ENCODE assay signal across 17 cellular contexts in the genomic region with DNA sequence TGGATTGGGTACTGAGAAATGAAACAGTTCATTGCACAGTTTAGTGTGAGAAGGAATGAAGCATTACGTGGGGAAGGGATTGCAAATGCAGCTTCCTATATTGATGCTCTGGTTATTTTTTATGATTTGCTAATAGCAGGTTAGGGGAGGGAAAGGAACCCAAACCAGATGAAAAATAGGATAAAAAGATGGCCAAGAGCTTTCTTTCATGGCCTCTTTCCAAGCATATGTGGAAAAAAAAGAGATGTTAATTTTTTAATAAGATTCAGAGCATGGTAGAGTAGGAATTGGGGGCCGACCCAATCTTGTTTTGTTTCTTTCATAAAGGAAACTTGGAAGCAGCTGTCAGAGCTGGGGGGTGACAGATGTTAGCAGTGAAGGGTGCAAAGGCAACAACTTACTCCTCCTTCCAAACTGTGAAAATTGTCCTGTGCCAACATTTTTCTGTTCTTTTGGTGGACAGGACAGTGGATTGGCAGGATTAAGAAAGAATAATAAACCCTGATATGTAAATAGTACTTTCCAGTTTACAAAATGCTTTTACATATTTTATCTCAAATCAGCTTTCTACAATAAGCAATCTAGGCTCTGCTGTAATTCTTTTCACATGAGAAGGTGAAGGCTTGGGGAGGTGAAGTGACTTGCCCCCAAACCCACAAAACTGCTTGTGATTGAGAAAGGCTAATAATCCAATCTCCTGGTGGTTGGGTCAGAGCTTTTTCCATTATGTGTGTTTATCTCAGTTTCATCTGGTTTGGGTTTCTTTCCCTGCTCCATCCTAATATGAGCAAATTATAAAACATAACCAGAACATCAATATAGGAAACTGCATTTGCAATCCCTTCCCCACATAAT.
A peak's percentile ranks its signal among the peaks of the same experiment; 100 is the strongest.
DNase-seq lines count a peak whose midpoint lies in the region; ATAC-seq and TF ChIP-seq lines count a peak whose summit lies in the region.
"Had no signal": no experiment of that assay in that cellular context is flagged by ENCODE, and none has a peak within 500 bp of the region (broad histone marks: within the 10 kb centered on the region; RNA-seq: fewer than 3 reads in every experiment).

No MANE protein-coding gene starts in this region.

- H3K4me3 ChIP-seq in esophagus squamous epithelium: no peak overlapping the region
- H3K4me3 ChIP-seq in sigmoid colon: no peak overlapping the region
- no peak overlapping the region for H3K4me3 ChIP-seq in dorsolateral prefrontal cortex
- H3K4me3 ChIP-seq: A549, GM23248 had no signal

- no peak for TF ChIP-seq EP300 in sigmoid colon (IDR thresholded peaks at IDR 0.05)

- no peaks in the 10 kb centered on the region for H3K9me3 ChIP-seq in esophagus squamous epithelium
- no peaks in the 10 kb centered on the region for H3K9me3 ChIP-seq in sigmoid colon
- H3K9me3 ChIP-seq: A549 had no signal

- H3K36me3 ChIP-seq in esophagus squamous epithelium (no peaks in the 10 kb centered on the region), sigmoid colon (no peaks in the 10 kb centered on the region)

- 54 to 74% methylated on average over 2 of the region's 2 CpGs for WGBS in esophagus squamous epithelium, 2 donors
- WGBS in sigmoid colon, 2 donors: 79 to 80% methylated on average over 2 of the region's 2 CpGs

- H3K4me1 ChIP-seq in esophagus squamous epithelium: peaks cover 0 to 17% (median 0%) of the 10 kb centered on the region in 3 donors
- H3K4me1 ChIP-seq in sigmoid colon: peaks cover 0 to 26% (median 22%) of the 10 kb centered on the region in 4 donors
- H3K4me1 ChIP-seq: A549 had no signal

- TF ChIP-seq CTCF in esophagus squamous epithelium (IDR thresholded peaks at IDR 0.05) (no peak), sigmoid colon (IDR thresholded peaks at IDR 0.05) (no peak), dorsolateral prefrontal cortex (IDR thresholded peaks at IDR 0.05 in 54 of 56, conservative IDR thresholded peaks at IDR 0.05 in 2 of 56; ENCODE audit: low read depth in 1 of 56, partially characterized antibody in 56 of 56) (no peak)

- ATAC-seq in HG02642 (IDR thresholded peaks at IDR 0.05; ENCODE audit: poor library complexity, unreplicated experiment): no peak
- ATAC-seq: A549 had no signal

- DNase-seq in DMS 273 (lab: John Stamatoyannopoulos, UW; ENCODE audit: unreplicated experiment) (peak; percentile 84), NCI-H2171 treated with DMSO at 0.1 percent for 48 hours (lab: John Stamatoyannopoulos, UW) (peak; percentile 51), esophagus squamous epithelium (lab: John Stamatoyannopoulos, UW) (no peak), sigmoid colon (no peak), dorsolateral prefrontal cortex (no peak), SHP77 treated with DMSO at 0.1 percent for 48 hours (lab: John Stamatoyannopoulos, UW) (no peak), middle frontal gyrus (ENCODE audit: extremely low spot score, low spot score) (no peak)
- DNase-seq: AML-193; CD4-positive, CD25-positive, alpha-beta regulatory T cell; DMS79; GDM1; GM23248; KBM-7; NCI-H1092; SIG-M5 had no signal

- peak overlapping the region in 3 of 4 donors; percentile 20 to 69 (median 38) for H3K27ac ChIP-seq in esophagus squamous epithelium
- peak overlapping the region in 3 of 4 donors; percentile 51 to 85 (median 67) for H3K27ac ChIP-seq in sigmoid colon
- no peak overlapping the region for H3K27ac ChIP-seq in dorsolateral prefrontal cortex
- H3K27ac ChIP-seq: A549, GM23248 had no signal

- intact Hi-C loops in esophagus squamous epithelium (cut with DNase I): no loop called here
- intact Hi-C loops in sigmoid colon (cut with DNase I): no loop called here
- intact Hi-C loops in dorsolateral prefrontal cortex (cut with DNase I): no loop called here

- TF ChIP-seq POLR2A in esophagus squamous epithelium (IDR thresholded peaks at IDR 0.05) (no peak), sigmoid colon (IDR thresholded peaks at IDR 0.05) (no peak)

- H3K27me3 ChIP-seq in esophagus squamous epithelium (no peaks in the 10 kb centered on the region), sigmoid colon (no peaks in the 10 kb centered on the region), dorsolateral prefrontal cortex (peaks cover 0 to 24% (median 0%) of the 10 kb centered on the region in 45 donors)

Comparison
In these comparisons a context has a peak if more than half of its experiments do, and no peak if none do; other contexts are left out.
1. DNase-seq: peak in DMS 273 (single experiment) and NCI-H2171 treated with DMSO at 0.1 percent for 48 hours (single experiment); none in esophagus squamous epithelium (single experiment), sigmoid colon (single experiment), dorsolateral prefrontal cortex (0 of 10), SHP77 treated with DMSO at 0.1 percent for 48 hours (single experiment) and middle frontal gyrus (single experiment).
2. H3K27ac ChIP-seq: peak in esophagus squamous epithelium (3 of 4) and sigmoid colon (3 of 4); none in dorsolateral prefrontal cortex (0 of 59).